ENCODE assay signal across 29 cellular contexts in the genomic region with DNA sequence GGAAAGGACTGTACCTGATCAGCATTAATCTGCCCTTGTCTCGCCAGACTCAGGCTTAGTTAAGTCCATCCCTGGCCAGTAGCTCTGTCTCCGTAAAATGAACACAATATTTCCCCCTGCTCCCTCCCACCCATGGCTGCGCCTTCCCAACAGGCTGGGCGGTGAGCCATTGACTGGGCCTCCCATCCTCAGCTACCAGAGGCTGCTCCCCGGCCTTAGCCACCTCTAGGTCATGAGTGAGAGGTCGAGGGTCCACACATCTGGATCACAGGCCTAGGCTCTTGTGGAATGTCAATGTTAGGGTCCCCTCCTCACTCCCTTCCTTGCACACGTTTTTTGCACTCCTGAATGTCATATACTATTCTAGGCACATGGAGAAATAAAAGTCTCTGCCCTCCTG. TPM values are rescaled to one million over a fixed set of nuclear protein-coding genes. Genes with fewer than 3 reads are reported as not detected.
"Had no signal": no experiment of that assay in that cellular context is flagged by ENCODE, and none has a peak within 500 bp of the region (broad histone marks: within the 10 kb centered on the region; RNA-seq: fewer than 3 reads in every experiment).

No MANE protein-coding gene starts in this region.

- H3K4me1 ChIP-seq: right lobe of liver, vagina had no signal

- H3K27ac ChIP-seq: left lung, lower lobe of right lung, neutrophil, ovary, right atrium auricular region, right lobe of liver, stomach, testis, thyroid gland, transverse colon, upper lobe of left lung, vagina had no signal

- H3K4me3 ChIP-seq: left lung, lower lobe of right lung, ovary, right atrium auricular region, right lobe of liver, smooth muscle cell, stomach, testis, thyroid gland, transverse colon, upper lobe of left lung, vagina had no signal

- H3K9me3 Mint-ChIP-seq: mesothelial cell of epicardium; naive B cell; natural killer cell; neural crest cell; stimulated activated naive B cell treated with anti-CD40 and anti-IgM and Interleukin-4, amounts not matched to agents 10 μg/mL and 1 μg/mL and 100 μg/mL, for 72 hours had no signal

- H3K27me3 ChIP-seq: ovary, right atrium auricular region, right lobe of liver, testis, thyroid gland, transverse colon, upper lobe of left lung, vagina had no signal

- H3K4me2 ChIP-seq: smooth muscle cell had no signal

- H3K36me3 ChIP-seq: left lung, lower lobe of right lung, neutrophil, ovary, right atrium auricular region, right lobe of liver, stomach, thyroid gland, transverse colon, upper lobe of left lung, vagina had no signal

- H3K27ac Mint-ChIP-seq: mesothelial cell of epicardium; natural killer cell; progenitor cell of endocrine pancreas; stimulated activated naive B cell treated with anti-CD40 and anti-IgM and Interleukin-4, amounts not matched to agents 10 μg/mL and 1 μg/mL and 100 μg/mL, for 72 hours had no signal

- H3K4me1 Mint-ChIP-seq: neural crest cell had no signal

- DNase-seq: hypothalamus; kidney glomerular epithelial cell; left cardiac atrium; left lung; lower lobe of right lung; mammary epithelial cell; mesenchymal stem cell; naive B cell; natural killer cell; ovary; right lobe of liver; stimulated activated CD4-positive, alpha-beta T cell treated with anti-CD3 and anti-CD28 coated beads, Interleukin-1b, Interleukin-23, amount 100 ng/mL, for 48 hours; stimulated activated CD4-positive, alpha-beta T cell treated with anti-CD3 and anti-CD28 coated beads, Interleukin-2, amount 100 ng/mL, for 48 hours; stimulated activated CD4-positive, alpha-beta T cell treated with anti-CD3 and anti-CD28 coated beads, Interleukin-4, amount 100 ng/mL, for 4 hours; stimulated activated CD8-positive, alpha-beta memory T cell treated with anti-CD3 and anti-CD28 coated beads, Interleukin-4, amount 100 ng/mL, for 48 hours; stimulated activated naive B cell treated with anti-CD40 and anti-IgM and Interleukin-4, amounts not matched to agents 10 μg/mL and 1 μg/mL and 100 μg/mL, for 72 hours; stimulated activated naive CD8-positive, alpha-beta T cell treated with anti-CD3 and anti-CD28 coated beads, Interleukin-15, Interleukin-2, amounts not matched to agents 100 U/mL and 50 U/mL, for 24 hours; stomach; testis; thyroid gland; transverse colon; upper lobe of left lung had no signal

- H3K4me3 Mint-ChIP-seq: mesothelial cell of epicardium; natural killer cell; neural crest cell; stimulated activated naive B cell treated with anti-CD40 and anti-IgM and Interleukin-4, amounts not matched to agents 10 μg/mL and 1 μg/mL and 100 μg/mL, for 72 hours had no signal

- H3K9me3 ChIP-seq: left lung, lower lobe of right lung, neutrophil, ovary, right atrium auricular region, right lobe of liver, stomach, testis, thyroid gland, transverse colon, upper lobe of left lung, vagina had no signal

- ATAC-seq: left cardiac atrium; left lung; lower lobe of right lung; natural killer cell; right lobe of liver; stimulated activated naive B cell treated with anti-CD40 and anti-IgM and Interleukin-4, amounts not matched to agents 10 μg/mL and 1 μg/mL and 100 μg/mL, for 72 hours; stimulated activated naive CD8-positive, alpha-beta T cell treated with anti-CD3 and anti-CD28 coated beads, Interleukin-15, Interleukin-2, amounts not matched to agents 100 U/mL and 50 U/mL, for 24 hours had no signal

- H3K36me3 Mint-ChIP-seq: mesothelial cell of epicardium; naive B cell; natural killer cell; stimulated activated naive B cell treated with anti-CD40 and anti-IgM and Interleukin-4, amounts not matched to agents 10 μg/mL and 1 μg/mL and 100 μg/mL, for 72 hours had no signal

RNA-seq across cellular contexts. Expression of gene EIF5AL1, which starts 17.5 kb away (rescaled TPM):
- total RNA-seq: lower lobe of right lung, mesothelial cell of epicardium, vagina had no signal
